Comparison of ENCODE assay signal across 1 cellular context in the genomic region with DNA sequence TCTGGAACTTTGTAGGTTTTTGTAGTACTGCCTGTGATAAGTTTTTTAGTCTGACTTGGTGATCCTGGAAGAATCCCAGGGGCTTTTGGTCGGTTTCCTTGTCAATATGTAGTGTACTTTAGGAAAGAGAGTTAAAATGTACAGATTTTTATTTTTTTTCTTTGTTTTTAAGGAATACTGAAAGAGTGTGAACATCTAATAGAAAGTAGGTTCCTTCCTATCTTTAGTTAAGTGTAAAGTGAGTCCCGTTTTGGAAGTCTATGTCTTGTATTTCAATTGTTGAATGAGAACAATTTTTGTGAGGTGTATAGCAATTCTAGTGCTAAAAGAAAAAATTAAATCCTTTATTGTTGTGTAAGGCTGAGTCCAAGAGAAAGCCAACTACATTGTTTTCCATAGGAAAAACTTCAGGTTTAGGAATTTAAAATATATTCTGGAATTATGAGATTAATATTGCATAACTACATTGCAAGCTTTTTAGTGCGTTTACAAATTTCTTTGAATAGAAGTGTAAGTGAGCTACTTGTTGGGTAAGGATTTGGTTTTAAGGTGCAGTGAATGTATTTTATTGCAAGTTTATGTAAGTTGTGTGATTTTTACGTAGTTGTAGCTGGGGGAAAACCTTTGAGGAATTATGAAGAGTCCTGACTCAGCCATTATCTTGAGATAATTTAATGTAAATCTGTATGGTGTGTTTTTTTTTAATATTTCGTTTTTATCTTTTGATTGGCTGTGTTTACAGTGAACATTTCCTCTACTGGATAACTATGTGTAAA.
TF ChIP-seq lines count a peak whose summit lies in the region.

No MANE protein-coding gene starts in this region.

TF ChIP-seq in K562, 482 proteins besides CTCF, POLR2A, EP300 and RAD21 (continues in another document):
- TF ChIP-seq SMAD4 (CRISPR knock-in tag; conservative IDR thresholded peaks at IDR 0.05) (0 out of 2 replicates have a peak, but pooled peaks have one; percentile 15), NFIC (IDR thresholded peaks at IDR 0.05) (no peak), ZNF778 (CRISPR knock-in tag; IDR thresholded peaks at IDR 0.05) (no peak), ARHGAP35 (IDR thresholded peaks at IDR 0.05; ENCODE audit: partially characterized antibody) (no peak), MAFG (tag; conservative IDR thresholded peaks at IDR 0.05) (peak; percentile 77), ZNF316 (IDR thresholded peaks at IDR 0.05) (peak; percentile 95), ZNF76 (CRISPR knock-in tag; IDR thresholded peaks at IDR 0.05; ENCODE audit: borderline replicate concordance) (no peak), ZBTB26 (CRISPR knock-in tag; IDR thresholded peaks at IDR 0.05) (no peak; the same call in 1 of the 2 replicates), SP2 (IDR thresholded peaks at IDR 0.05; ENCODE audit: extremely low read depth, low read depth, low read length, poor library complexity, severe bottlenecking) (no peak), SMAD2 (IDR thresholded peaks at IDR 0.05; ENCODE audit: low read depth, low read length) (no peak), MBD2 (IDR thresholded peaks at IDR 0.05; ENCODE audit: borderline replicate concordance, low read depth) (no peak), NFYB (IDR thresholded peaks at IDR 0.05; ENCODE audit: extremely low read depth, insufficient read length) (no peak), RFX5 (IDR thresholded peaks at IDR 0.05; ENCODE audit: low read depth, low read length) (no peak; the same call in 1 of the 2 replicates), MYBL2 (IDR thresholded peaks at IDR 0.05; ENCODE audit: low read depth) (no peak), MYBL2 (CRISPR knock-in tag; IDR thresholded peaks at IDR 0.05; ENCODE audit: borderline replicate concordance) (no peak), CREM (IDR thresholded peaks at IDR 0.05; ENCODE audit: low read depth) (no peak), PML (IDR thresholded peaks at IDR 0.05; ENCODE audit: low read length) (no peak), ZSCAN29 (IDR thresholded peaks at IDR 0.05) (no peak), FOXJ2 (tag; IDR thresholded peaks at IDR 0.05) (0 out of 2 replicates have a peak, but pooled peaks have one; percentile 52), CUX1 (CRISPR knock-in tag; IDR thresholded peaks at IDR 0.05) (peak; percentile 75; the same call in 1 of the 2 replicates), CC2D1A (IDR thresholded peaks at IDR 0.05) (peak; percentile 26; the same call in 1 of the 2 replicates), EP400 (IDR thresholded peaks at IDR 0.05) (no peak), FOXK2 (conservative IDR thresholded peaks at IDR 0.05 in 1 of 2, IDR thresholded peaks at IDR 0.05 in 1 of 2; ENCODE audit: low read depth in 2 of 2) (0 out of 4 replicates have a peak, but pooled peaks of 1 of the 2 experiments have one; percentile 33), CXXC5 (CRISPR knock-in tag; IDR thresholded peaks at IDR 0.05) (no peak), JUND (IDR thresholded peaks at IDR 0.05; ENCODE audit: borderline replicate concordance, low read depth, low read length) (no peak), JUND (tag; IDR thresholded peaks at IDR 0.05; ENCODE audit: borderline replicate concordance, low read depth, low read length) (no peak), GTF2F1 (IDR thresholded peaks at IDR 0.05; ENCODE audit: low read depth, low read length) (peak; percentile 35; the same call in 1 of the 2 replicates), PRPF4 (IDR thresholded peaks at IDR 0.05; ENCODE audit: insufficient read depth, low read depth, low read length, poor library complexity, severe bottlenecking) (no peak), ZNF124 (CRISPR knock-in tag; IDR thresholded peaks at IDR 0.05) (no peak), NCOA6 (IDR thresholded peaks at IDR 0.05) (no peak), ATF3 (IDR thresholded peaks at IDR 0.05) (no peak), ATF3 (CRISPR knock-in tag; conservative IDR thresholded peaks at IDR 0.05) (no peak), CBFB (CRISPR knock-in tag; IDR thresholded peaks at IDR 0.05) (no peak), ELF4 (CRISPR knock-in tag; IDR thresholded peaks at IDR 0.05) (no peak; the same call in 1 of the 2 replicates)
- TF ChIP-seq, protein P1, sequence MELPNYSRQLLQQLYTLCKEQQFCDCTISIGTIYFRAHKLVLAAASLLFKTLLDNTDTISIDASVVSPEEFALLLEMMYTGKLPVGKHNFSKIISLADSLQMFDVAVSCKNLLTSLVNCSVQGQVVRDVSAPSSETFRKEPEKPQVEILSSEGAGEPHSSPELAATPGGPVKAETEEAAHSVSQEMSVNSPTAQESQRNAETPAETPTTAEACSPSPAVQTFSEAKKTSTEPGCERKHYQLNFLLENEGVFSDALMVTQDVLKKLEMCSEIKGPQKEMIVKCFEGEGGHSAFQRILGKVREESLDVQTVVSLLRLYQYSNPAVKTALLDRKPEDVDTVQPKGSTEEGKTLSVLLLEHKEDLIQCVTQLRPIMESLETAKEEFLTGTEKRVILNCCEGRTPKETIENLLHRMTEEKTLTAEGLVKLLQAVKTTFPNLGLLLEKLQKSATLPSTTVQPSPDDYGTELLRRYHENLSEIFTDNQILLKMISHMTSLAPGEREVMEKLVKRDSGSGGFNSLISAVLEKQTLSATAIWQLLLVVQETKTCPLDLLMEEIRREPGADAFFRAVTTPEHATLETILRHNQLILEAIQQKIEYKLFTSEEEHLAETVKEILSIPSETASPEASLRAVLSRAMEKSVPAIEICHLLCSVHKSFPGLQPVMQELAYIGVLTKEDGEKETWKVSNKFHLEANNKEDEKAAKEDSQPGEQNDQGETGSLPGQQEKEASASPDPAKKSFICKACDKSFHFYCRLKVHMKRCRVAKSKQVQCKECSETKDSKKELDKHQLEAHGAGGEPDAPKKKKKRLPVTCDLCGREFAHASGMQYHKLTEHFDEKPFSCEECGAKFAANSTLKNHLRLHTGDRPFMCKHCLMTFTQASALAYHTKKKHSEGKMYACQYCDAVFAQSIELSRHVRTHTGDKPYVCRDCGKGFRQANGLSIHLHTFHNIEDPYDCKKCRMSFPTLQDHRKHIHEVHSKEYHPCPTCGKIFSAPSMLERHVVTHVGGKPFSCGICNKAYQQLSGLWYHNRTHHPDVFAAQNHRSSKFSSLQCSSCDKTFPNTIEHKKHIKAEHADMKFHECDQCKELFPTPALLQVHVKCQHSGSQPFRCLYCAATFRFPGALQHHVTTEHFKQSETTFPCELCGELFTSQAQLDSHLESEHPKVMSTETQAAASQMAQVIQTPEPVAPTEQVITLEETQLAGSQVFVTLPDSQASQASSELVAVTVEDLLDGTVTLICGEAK (IDR thresholded peaks at IDR 0.05) = 0 out of 2 replicates have a peak, but pooled peaks have one; percentile 16
- TF ChIP-seq, protein P1 (CRISPR knock-in tag; IDR thresholded peaks at IDR 0.05) = no peak
- TF ChIP-seq, protein P2, sequence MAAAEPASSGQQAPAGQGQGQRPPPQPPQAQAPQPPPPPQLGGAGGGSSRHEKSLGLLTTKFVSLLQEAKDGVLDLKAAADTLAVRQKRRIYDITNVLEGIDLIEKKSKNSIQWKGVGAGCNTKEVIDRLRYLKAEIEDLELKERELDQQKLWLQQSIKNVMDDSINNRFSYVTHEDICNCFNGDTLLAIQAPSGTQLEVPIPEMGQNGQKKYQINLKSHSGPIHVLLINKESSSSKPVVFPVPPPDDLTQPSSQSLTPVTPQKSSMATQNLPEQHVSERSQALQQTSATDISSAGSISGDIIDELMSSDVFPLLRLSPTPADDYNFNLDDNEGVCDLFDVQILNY (CRISPR knock-in tag; IDR thresholded peaks at IDR 0.05) = no peak
- TF ChIP-seq, protein P3, sequence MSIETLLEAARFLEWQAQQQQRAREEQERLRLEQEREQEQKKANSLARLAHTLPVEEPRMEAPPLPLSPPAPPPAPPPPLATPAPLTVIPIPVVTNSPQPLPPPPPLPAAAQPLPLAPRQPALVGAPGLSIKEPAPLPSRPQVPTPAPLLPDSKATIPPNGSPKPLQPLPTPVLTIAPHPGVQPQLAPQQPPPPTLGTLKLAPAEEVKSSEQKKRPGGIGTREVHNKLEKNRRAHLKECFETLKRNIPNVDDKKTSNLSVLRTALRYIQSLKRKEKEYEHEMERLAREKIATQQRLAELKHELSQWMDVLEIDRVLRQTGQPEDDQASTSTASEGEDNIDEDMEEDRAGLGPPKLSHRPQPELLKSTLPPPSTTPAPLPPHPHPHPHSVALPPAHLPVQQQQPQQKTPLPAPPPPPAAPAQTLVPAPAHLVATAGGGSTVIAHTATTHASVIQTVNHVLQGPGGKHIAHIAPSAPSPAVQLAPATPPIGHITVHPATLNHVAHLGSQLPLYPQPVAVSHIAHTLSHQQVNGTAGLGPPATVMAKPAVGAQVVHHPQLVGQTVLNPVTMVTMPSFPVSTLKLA (conservative IDR thresholded peaks at IDR 0.05) = no peak
